Comparison of ENCODE assay signal across 8 cellular contexts in genomic region chr10:73246322-73246782, GRCh38. TPM values are rescaled to one million over a fixed set of nuclear protein-coding genes. Genes with fewer than 3 reads are reported as not detected.
A peak's percentile ranks its signal among the peaks of the same experiment; 100 is the strongest.
DNase-seq lines count a peak whose midpoint lies in the region; ATAC-seq, FAIRE-seq and TF ChIP-seq lines count a peak whose summit lies in the region.

No MANE protein-coding gene starts in this region.

- peak overlapping the region; percentile 88 for H3K4me3 ChIP-seq in adipocyte (ENCODE audit: low read length)
- H3K4me3 ChIP-seq in thymus (ENCODE audit: low read length) = peak overlapping the region; percentile 77

- CTCF ChIA-PET in activated CD8-positive, alpha-beta memory T cell treated with anti-CD3 and anti-CD28 coated beads, Interleukin-2, amount 10 ng/mL, durations not matched to agents 7 days and 5 days (lab: Charles Lee) = interaction anchor here (0.6 to 2.2 kb wide), 9 partner anchors 8 to 398 kb away, joined by 3 to 12 read pairs (median 4); partner anchors contain the start of genes ANXA7 and P4HA1

- no peak for DNase-seq in activated CD8-positive, alpha-beta memory T cell treated with anti-CD3 and anti-CD28 coated beads, Interleukin-2, amount 10 ng/mL, durations not matched to agents 7 days and 5 days
- DNase-seq in activated CD8-positive, alpha-beta memory T cell treated with anti-CD3 and anti-CD28 coated beads for 24 hours = no peak
- DNase-seq in adipocyte (ENCODE audit: low read depth) = peak; percentile 38
- peak; percentile 15 for DNase-seq in kidney tubule cell (ENCODE audit: low spot score)
- DNase-seq in GM12891 (ENCODE audit: insufficient read length, low spot score) = no peak
- DNase-seq in NOMO-1 (lab: John Stamatoyannopoulos, UW; ENCODE audit: unreplicated experiment in 2 of 2) = no peak
- no peak for DNase-seq in NCI-H345 (lab: John Stamatoyannopoulos, UW)

- no peaks in the 10 kb centered on the region for H3K9me3 ChIP-seq in adipocyte (ENCODE audit: control insufficient read depth, low read length)
- no peaks in the 10 kb centered on the region for H3K9me3 ChIP-seq in thymus (ENCODE audit: control insufficient read depth)

- no peaks in the 10 kb centered on the region for H3K9me3 Mint-ChIP-seq in activated CD8-positive, alpha-beta memory T cell treated with anti-CD3 and anti-CD28 coated beads, Interleukin-2, amount 10 ng/mL, durations not matched to agents 7 days and 5 days (ENCODE audit: low read depth)

- peak overlapping the region; percentile 96 for H3K4me3 Mint-ChIP-seq in activated CD8-positive, alpha-beta memory T cell treated with anti-CD3 and anti-CD28 coated beads, Interleukin-2, amount 10 ng/mL, durations not matched to agents 7 days and 5 days

- no peak for ATAC-seq in activated CD8-positive, alpha-beta memory T cell treated with anti-CD3 and anti-CD28 coated beads, Interleukin-2, amount 10 ng/mL, durations not matched to agents 7 days and 5 days

- H3K9ac ChIP-seq in adipocyte (ENCODE audit: low read length) = peak overlapping the region; percentile 88

- H3K27ac ChIP-seq in thymus (ENCODE audit: low read depth) = peak overlapping the region; percentile 93

- WGBS in thymus = 4% methylated on average over 13 of the region's 13 CpGs

- H3K36me3 ChIP-seq in adipocyte (ENCODE audit: control insufficient read depth, insufficient read depth, low read length, severe bottlenecking) (peaks cover 50% of the 10 kb centered on the region), thymus (ENCODE audit: control insufficient read depth, insufficient read depth) (peaks cover 14% of the 10 kb centered on the region)

- peaks cover 65% of the 10 kb centered on the region for H3K36me3 Mint-ChIP-seq in activated CD8-positive, alpha-beta memory T cell treated with anti-CD3 and anti-CD28 coated beads, Interleukin-2, amount 10 ng/mL, durations not matched to agents 7 days and 5 days

- FAIRE-seq in GM12891 (lab: Jason Lieb, UNC) = no peak

- H3K27me3 ChIP-seq in adipocyte (replicated peaks; ENCODE audit: control insufficient read depth, insufficient read depth, low read length) (no peaks in the 10 kb centered on the region), thymus (ENCODE audit: control insufficient read depth, insufficient read depth) (no peaks in the 10 kb centered on the region)

- H3K4me1 ChIP-seq in adipocyte (ENCODE audit: control insufficient read depth, insufficient read depth, low read length) = peaks cover 33% of the 10 kb centered on the region
- H3K4me1 ChIP-seq in thymus (ENCODE audit: control insufficient read depth, insufficient read depth, low read length) = peaks cover 15% of the 10 kb centered on the region

- no peak for TF ChIP-seq POLR2A in GM12891 (IDR thresholded peaks at IDR 0.05; ENCODE audit: low read depth, low read length)

- H3K4me1 Mint-ChIP-seq in activated CD8-positive, alpha-beta memory T cell treated with anti-CD3 and anti-CD28 coated beads, Interleukin-2, amount 10 ng/mL, durations not matched to agents 7 days and 5 days = peaks cover 63% of the 10 kb centered on the region

- peak overlapping the region; percentile 96 for H3K27ac Mint-ChIP-seq in activated CD8-positive, alpha-beta memory T cell treated with anti-CD3 and anti-CD28 coated beads, Interleukin-2, amount 10 ng/mL, durations not matched to agents 7 days and 5 days

- no peaks in the 10 kb centered on the region for H3K27me3 Mint-ChIP-seq in activated CD8-positive, alpha-beta memory T cell treated with anti-CD3 and anti-CD28 coated beads, Interleukin-2, amount 10 ng/mL, durations not matched to agents 7 days and 5 days

TF ChIP-seq in GM12891, 5 proteins besides CTCF, POLR2A, EP300 and RAD21:
- no peak for TF ChIP-seq TAF1 (IDR thresholded peaks at IDR 0.05; ENCODE audit: low read depth, low read length)
- no peak for TF ChIP-seq POLR2AphosphoS5 (IDR thresholded peaks at IDR 0.05; ENCODE audit: low read depth, low read length)
- no peak for TF ChIP-seq POU2F2 (IDR thresholded peaks at IDR 0.05; ENCODE audit: low read depth, low read length)
- no peak for TF ChIP-seq PAX5 (IDR thresholded peaks at IDR 0.05; ENCODE audit: insufficient read depth, low read length, severe bottlenecking)
- TF ChIP-seq SPI1 (IDR thresholded peaks at IDR 0.05; ENCODE audit: low read depth, low read length) = no peak

RNA-seq across cellular contexts. Expression of gene DNAJC9, which starts 0.7 kb away (rescaled TPM):
- total RNA-seq in activated CD8-positive, alpha-beta memory T cell treated with anti-CD3 and anti-CD28 coated beads, Interleukin-2, amount 10 ng/mL, durations not matched to agents 7 days and 5 days = 10 to 100 TPM; 63.5 to 65.1 TPM
- polyA plus RNA-seq in thymus = 21.6 TPM
- 24.5 TPM for polyA plus RNA-seq in GM12891 (2012; ENCODE audit: low read depth, missing spikeins)

RNA-seq across cellular contexts. Expression of gene MRPS16, which starts 6.1 kb away (rescaled TPM):
- total RNA-seq in activated CD8-positive, alpha-beta memory T cell treated with anti-CD3 and anti-CD28 coated beads, Interleukin-2, amount 10 ng/mL, durations not matched to agents 7 days and 5 days = 100 to 1,000 TPM in 1 of 2 experiments, 10 to 100 TPM in 1; 79.2 to 110 TPM
- polyA plus RNA-seq in thymus = 67.3 TPM
- polyA plus RNA-seq in GM12891 (2012; ENCODE audit: low read depth, missing spikeins) = 98.2 TPM

Comparison
In these comparisons a context has a peak if more than half of its experiments do, and no peak if none do; other contexts are left out.
1. DNase-seq: peak in adipocyte (single experiment) and kidney tubule cell (single experiment); none in activated CD8-positive, alpha-beta memory T cell treated with anti-CD3 and anti-CD28 coated beads, Interleukin-2, amount 10 ng/mL, durations not matched to agents 7 days and 5 days (single experiment), activated CD8-positive, alpha-beta memory T cell treated with anti-CD3 and anti-CD28 coated beads for 24 hours (single experiment), GM12891 (single experiment), NOMO-1 (0 of 2) and NCI-H345 (single experiment).